1 cellular context compared by ENCODE assay signal in genomic region chr15:86016750-86017149, GRCh38.
TF ChIP-seq lines count a peak whose summit lies in the region.

No MANE protein-coding gene starts in this region.

TF ChIP-seq in SK-N-SH treated with all-trans-retinoic acid at 6 μM for 48 hours, 23 proteins besides CTCF, POLR2A, EP300 and RAD21 (continued from another document):
- TF ChIP-seq TSHZ2 (CRISPR knock-in tag; IDR thresholded peaks at IDR 0.05): no peak
- TF ChIP-seq ZFP3 (CRISPR knock-in tag; IDR thresholded peaks at IDR 0.05): no peak
- no peak for TF ChIP-seq ZNF565 (CRISPR knock-in tag; conservative IDR thresholded peaks at IDR 0.05; ENCODE audit: low read depth)
- TF ChIP-seq ZNF70 (CRISPR knock-in tag; IDR thresholded peaks at IDR 0.05): no peak
- no peak for TF ChIP-seq RARB (CRISPR knock-in tag; IDR thresholded peaks at IDR 0.05)
- TF ChIP-seq ISL1 (CRISPR knock-in tag; IDR thresholded peaks at IDR 0.05): no peak
- TF ChIP-seq CREB5 (CRISPR knock-in tag; IDR thresholded peaks at IDR 0.05; ENCODE audit: low read depth): no peak
- no peak for TF ChIP-seq GLIS3 (CRISPR knock-in tag; IDR thresholded peaks at IDR 0.05)
- TF ChIP-seq PPARA (CRISPR knock-in tag; IDR thresholded peaks at IDR 0.05; ENCODE audit: borderline replicate concordance): no peak
- TF ChIP-seq ZFP30 (CRISPR knock-in tag; IDR thresholded peaks at IDR 0.05): no peak
- TF ChIP-seq ZNF8 (CRISPR knock-in tag; IDR thresholded peaks at IDR 0.05): no peak
- TF ChIP-seq ARNTL (CRISPR knock-in tag; IDR thresholded peaks at IDR 0.05; ENCODE audit: borderline replicate concordance, low read depth): no peak
